Comparison of ENCODE assay signal across 26 cellular contexts in the genomic region with DNA sequence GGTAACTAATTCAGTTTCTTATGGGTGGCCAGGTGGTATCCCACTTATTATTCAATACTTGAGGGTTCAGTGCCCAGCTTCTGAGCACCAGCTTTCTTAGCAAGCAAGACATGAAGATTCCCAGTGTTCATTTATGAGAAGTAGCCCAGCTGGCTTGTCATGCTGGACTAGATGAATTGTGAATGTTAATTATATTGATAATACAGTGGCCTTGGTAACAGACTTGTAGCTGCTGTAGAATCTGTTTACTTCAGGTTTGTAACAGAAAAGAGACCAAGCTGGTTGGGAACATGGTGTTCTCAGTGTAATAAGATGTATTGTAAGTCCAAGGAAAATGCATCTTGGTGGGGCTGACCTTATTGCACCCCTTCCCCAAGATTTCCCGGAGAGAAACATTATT. TPM values are rescaled to one million over a fixed set of nuclear protein-coding genes. Genes with fewer than 3 reads are reported as not detected.
DNase-seq lines count a peak whose midpoint lies in the region; ATAC-seq and TF ChIP-seq lines count a peak whose summit lies in the region.
"Had no signal": no experiment of that assay in that cellular context is flagged by ENCODE, and none has a peak within 500 bp of the region (broad histone marks: within the 10 kb centered on the region; RNA-seq: fewer than 3 reads in every experiment).

No MANE protein-coding gene starts in this region.

- no peak for ATAC-seq in HG03025 (IDR thresholded peaks at IDR 0.05; ENCODE audit: low FRiP score, unreplicated experiment)
- ATAC-seq: GM23338; stimulated activated naive B cell treated with anti-CD40 and anti-IgM and Interleukin-4, amounts not matched to agents 10 μg/mL and 1 μg/mL and 100 μg/mL, for 72 hours had no signal

- 56 to 57% methylated on average over 1 of the region's 1 CpG for WGBS in esophagus squamous epithelium, 2 donors

- peaks cover 42% of the 10 kb centered on the region for H3K4me1 Mint-ChIP-seq in progenitor cell of endocrine pancreas (ENCODE audit: low read depth)

- TF ChIP-seq CTCF in esophagus squamous epithelium (IDR thresholded peaks at IDR 0.05) (no peak), progenitor cell of endocrine pancreas (IDR thresholded peaks at IDR 0.05; ENCODE audit: unreplicated experiment) (no peak), uterus (IDR thresholded peaks at IDR 0.05) (no peak), GM13976 (IDR thresholded peaks at IDR 0.05; ENCODE audit: borderline replicate concordance, control extremely low read depth, extremely low read depth, insufficient read depth, missing control alignments) (no peak)

- peak; percentile 21 for DNase-seq in NCI-H748 (lab: John Stamatoyannopoulos, UW; ENCODE audit: unreplicated experiment)
- no peak for DNase-seq in NCI-H748 treated with DMSO at 0.1 percent for 48 hours (lab: John Stamatoyannopoulos, UW)
- no peak for DNase-seq in esophagus squamous epithelium (lab: John Stamatoyannopoulos, UW)
- DNase-seq in progenitor cell of endocrine pancreas (ENCODE audit: low spot score, unreplicated experiment), result no peak
- no peak for DNase-seq in uterus
- DNase-seq in DMS53 treated with DMSO at 0.1 percent for 48 hours (lab: John Stamatoyannopoulos, UW; ENCODE audit: unreplicated experiment), result no peak
- DNase-seq in GM13976 (ENCODE audit: low spot score), result no peak
- DNase-seq: activated CD4-positive, alpha-beta T cell treated with anti-CD3 and anti-CD28 coated beads, Interleukin-2, amount 50 U/mL, for 1 hour; brain microvascular endothelial cell; EL; endodermal cell; Kasumi-1; NCI-H1048; NCI-H2081 treated with DMSO at 0.1 percent for 48 hours; NCI-H510A; ovary; SK-N-SH; stimulated activated CD4-positive, alpha-beta T cell treated with anti-CD3 and anti-CD28 coated beads, Interleukin-2, amount 100 ng/mL, for 24 hours; stimulated activated naive B cell treated with anti-CD40 and anti-IgM and Interleukin-4, amounts not matched to agents 10 μg/mL and 1 μg/mL and 100 μg/mL, for 72 hours; trophoblast cell had no signal

- H3K36me3 Mint-ChIP-seq in progenitor cell of endocrine pancreas (ENCODE audit: insufficient read depth), result peaks cover 7% of the 10 kb centered on the region

- H3K27me3 ChIP-seq in esophagus squamous epithelium, result no peaks in the 10 kb centered on the region
- H3K27me3 ChIP-seq in uterus, result no peaks in the 10 kb centered on the region
- H3K27me3 ChIP-seq: brain microvascular endothelial cell, ovary had no signal

- no peaks in the 10 kb centered on the region for H3K27me3 Mint-ChIP-seq in progenitor cell of endocrine pancreas
- H3K27me3 Mint-ChIP-seq: B cell; stimulated activated naive B cell treated with anti-CD40 and anti-IgM and Interleukin-4, amounts not matched to agents 10 μg/mL and 1 μg/mL and 100 μg/mL, for 72 hours had no signal

- H3K4me3 ChIP-seq in esophagus squamous epithelium (no peak overlapping the region), uterus (no peak overlapping the region)
- H3K4me3 ChIP-seq: GM23338, ovary had no signal

- H3K4me3 Mint-ChIP-seq in progenitor cell of endocrine pancreas (ENCODE audit: low read depth), result no peak overlapping the region
- H3K4me3 Mint-ChIP-seq: B cell; endodermal cell; GM23338; nephron; stimulated activated naive B cell treated with anti-CD40 and anti-IgM and Interleukin-4, amounts not matched to agents 10 μg/mL and 1 μg/mL and 100 μg/mL, for 72 hours; T-helper 2 cell treated with Interferon-gamma antibody and Interleukin-4, amounts not matched to agents 5 μg/mL and 100 μg/mL, for 36 hours had no signal

- no peaks in the 10 kb centered on the region for H3K9me3 Mint-ChIP-seq in progenitor cell of endocrine pancreas (ENCODE audit: low read depth)
- H3K9me3 Mint-ChIP-seq: activated T-helper 2 cell treated with anti-CD3 and anti-CD28 coated beads, Interferon-gamma antibody, Interleukin-2, Interleukin-4, amounts not matched to agents 10 μg/mL and 5 μg/mL and 100 μg/mL, durations not matched to agents 14 hours and 24 hours and 36 hours; endodermal cell; GM23338; nephron; stimulated activated naive B cell treated with anti-CD40 and anti-IgM and Interleukin-4, amounts not matched to agents 10 μg/mL and 1 μg/mL and 100 μg/mL, for 72 hours; T-helper 2 cell treated with Interferon-gamma antibody and Interleukin-4, amounts not matched to agents 5 μg/mL and 100 μg/mL, for 36 hours had no signal

- peak overlapping the region; percentile 33 for H3K27ac Mint-ChIP-seq in progenitor cell of endocrine pancreas
- H3K27ac Mint-ChIP-seq: activated T-helper 2 cell treated with anti-CD3 and anti-CD28 coated beads, Interferon-gamma antibody, Interleukin-2, Interleukin-4, amounts not matched to agents 10 μg/mL and 5 μg/mL and 100 μg/mL, durations not matched to agents 14 hours and 24 hours and 36 hours; B cell; endodermal cell; GM23338; stimulated activated naive B cell treated with anti-CD40 and anti-IgM and Interleukin-4, amounts not matched to agents 10 μg/mL and 1 μg/mL and 100 μg/mL, for 72 hours; T-helper 2 cell treated with Interferon-gamma antibody and Interleukin-4, amounts not matched to agents 5 μg/mL and 100 μg/mL, for 36 hours had no signal

- H3K27ac ChIP-seq in esophagus squamous epithelium (peak overlapping the region in 3 of 4 donors; percentile 46 to 69 (median 67)), uterus (peak overlapping the region; percentile 35 to 53)
- H3K27ac ChIP-seq: brain microvascular endothelial cell, ovary had no signal

- H3K36me3 ChIP-seq in esophagus squamous epithelium, result peaks cover 0 to 19% (median 0%) of the 10 kb centered on the region in 3 donors
- no peaks in the 10 kb centered on the region for H3K36me3 ChIP-seq in uterus
- H3K36me3 ChIP-seq: ovary had no signal

- in situ Hi-C loops in GM13976 (cut with MboI; ENCODE audit: low sequenced_read_pairs, unreplicated experiment), result no loop called here

- TF ChIP-seq POLR2A in esophagus squamous epithelium (IDR thresholded peaks at IDR 0.05), result no peak
- no peak for TF ChIP-seq POLR2A in uterus (IDR thresholded peaks at IDR 0.05)

- intact Hi-C loops in esophagus squamous epithelium (cut with DNase I) (no loop called here), uterus (cut with DNase I; ENCODE audit: low total_unique reads) (no loop called here)

- H3K4me1 ChIP-seq in esophagus squamous epithelium (peaks cover 6 to 78% (median 37%) of the 10 kb centered on the region in 3 donors), uterus (peaks cover 0 to 5% of the 10 kb centered on the region in 2 donors)

- H3K9me3 ChIP-seq in esophagus squamous epithelium (no peaks in the 10 kb centered on the region), uterus (no peaks in the 10 kb centered on the region)
- H3K9me3 ChIP-seq: ovary, SK-N-SH had no signal

RNA-seq across cellular contexts. Expression of a gene that starts 10.1 kb away (rescaled TPM):
- total RNA-seq in esophagus squamous epithelium, result 10 to 100 TPM; 49.7 to 60.3 (median 53.0) TPM
- total RNA-seq in progenitor cell of endocrine pancreas, result 90.2 and 101 TPM in 2 replicates
- total RNA-seq in uterus, result 100 to 1,000 TPM in 1 of 4 donors, 10 to 100 TPM in 3; 51.2 to 183 (median 70.2) TPM

RNA-seq across cellular contexts. Expression of a gene that starts 39.8 kb away (rescaled TPM):
- total RNA-seq in esophagus squamous epithelium (10 to 100 TPM; 25.9 to 44.4 (median 34.8) TPM), progenitor cell of endocrine pancreas (79.1 and 86.4 TPM in 2 replicates), uterus (100 to 1,000 TPM in 1 of 4 donors, 10 to 100 TPM in 3; 17.1 to 102 (median 42.0) TPM)
